Comparison of ENCODE assay signal across 8 cellular contexts in genomic region chr14:45252356-45253069, GRCh38. TPM values are rescaled to one million over a fixed set of nuclear protein-coding genes. Genes with fewer than 3 reads are reported as not detected.
DNase-seq lines count a peak whose midpoint lies in the region; ATAC-seq, FAIRE-seq and TF ChIP-seq lines count a peak whose summit lies in the region.

No MANE protein-coding gene starts in this region.

- no peaks in the 10 kb centered on the region for H3K27me3 ChIP-seq in CD8-positive, alpha-beta T cell (ENCODE audit: insufficient read depth, low read length)
- H3K27me3 ChIP-seq in iPS DF 6.9 (ENCODE audit: control insufficient read depth, insufficient read depth, low read length): no peaks in the 10 kb centered on the region

- no peaks in the 10 kb centered on the region for H3K36me3 ChIP-seq in CD8-positive, alpha-beta T cell (ENCODE audit: insufficient read depth, low read length)
- H3K36me3 ChIP-seq in KOPT-K1 (ENCODE audit: insufficient read depth, low read length) (no peaks in the 10 kb centered on the region), iPS DF 6.9 (ENCODE audit: control insufficient read depth, insufficient read depth, low read length) (no peaks in the 10 kb centered on the region)

- H3K36me3 Mint-ChIP-seq in CD8-positive, alpha-beta T cell: peaks cover 5% of the 10 kb centered on the region
- peaks cover 4 to 6% of the 10 kb centered on the region in 2 donors for H3K36me3 Mint-ChIP-seq in activated T-cell treated with anti-CD3 and anti-CD28 coated beads, Interleukin-2, amount 50 U/mL, for 72 hours (ENCODE audit: insufficient read depth in 2 of 2)

- H3K4me3 Mint-ChIP-seq in CD8-positive, alpha-beta T cell: peak overlapping the region; percentile 94
- H3K4me3 Mint-ChIP-seq in activated T-cell treated with anti-CD3 and anti-CD28 coated beads, Interleukin-2, amount 50 U/mL, for 72 hours: peak overlapping the region; percentile 90 to 95

- peak overlapping the region; percentile 96 for H3K27ac Mint-ChIP-seq in CD8-positive, alpha-beta T cell
- H3K27ac Mint-ChIP-seq in activated T-cell treated with anti-CD3 and anti-CD28 coated beads, Interleukin-2, amount 50 U/mL, for 72 hours: peak overlapping the region; percentile 74

- peak overlapping the region; percentile 87 for H3K27ac ChIP-seq in CD8-positive, alpha-beta T cell (ENCODE audit: low read depth, low read length)
- H3K27ac ChIP-seq in KOPT-K1 (ENCODE audit: low read depth, low read length, poor library complexity, severe bottlenecking) (peak overlapping the region; percentile 63), iPS DF 6.9 (ENCODE audit: low read length) (no peak overlapping the region)

- peaks cover 20% of the 10 kb centered on the region for H3K4me1 ChIP-seq in CD8-positive, alpha-beta T cell (ENCODE audit: insufficient read depth, low read length)
- peaks cover 2% of the 10 kb centered on the region; the same call in 1 of the 2 replicates for H3K4me1 ChIP-seq in iPS DF 6.9 (ENCODE audit: control insufficient read depth, insufficient read depth, low read length)

- no peak for DNase-seq in CD8-positive, alpha-beta T cell
- DNase-seq in activated T-cell treated with anti-CD3 and anti-CD28 coated beads, Interleukin-2, amount 50 U/mL, for 72 hours: peak; percentile 21 to 24
- DNase-seq in iPS DF 6.9 (ENCODE audit: low read depth, low spot score) (no peak), GM12892 (ENCODE audit: insufficient read length) (no peak)
- DNase-seq in stimulated activated CD4-positive, alpha-beta T cell treated with anti-CD3 and anti-CD28 coated beads, Interleukin-2, amount 100 ng/mL, for 48 hours: peak; percentile 7 to 28

- FAIRE-seq in GM12892 (lab: Jason Lieb, UNC): no peak

- POLR2A ChIA-PET in CD8-positive, alpha-beta T cell (lab: Charles Lee): interaction anchor here (0.9 to 2.8 kb wide), 6 partner anchors 22 to 290 kb away, joined by 3 to 15 read pairs (median 7); partner anchors contain the start of genes FANCM, FKBP3, KLHL28 and TOGARAM1

- peaks cover 8% of the 10 kb centered on the region for H3K9me3 Mint-ChIP-seq in CD8-positive, alpha-beta T cell
- peaks cover 0 to 4% of the 10 kb centered on the region in 2 donors for H3K9me3 Mint-ChIP-seq in activated T-cell treated with anti-CD3 and anti-CD28 coated beads, Interleukin-2, amount 50 U/mL, for 72 hours

- CTCF ChIA-PET in CD8-positive, alpha-beta T cell (lab: Charles Lee): interaction anchor here (1.0 to 2.2 kb wide), 6 partner anchors 14 to 355 kb away, joined by 3 to 11 read pairs (median 6); partner anchors contain the start of genes FKBP3, KLHL28 and TOGARAM1

- intact Hi-C loops in CD8-positive, alpha-beta T cell (cut with DNase I, micrococcal nuclease): loop anchor here (1.0 to 5.0 kb wide), 10 partner anchors 16 to 356 kb away; partner anchors contain the start of genes PRPF39 (in 2 of the 2), TOGARAM1 (in 2 of the 2) and FKBP3 (in 1 of the 2)

- no peak for TF ChIP-seq POLR2A in GM12892 (IDR thresholded peaks at IDR 0.05; ENCODE audit: low read depth, low read length)

- H3K4me3 ChIP-seq in CD8-positive, alpha-beta T cell (ENCODE audit: low read depth, low read length): peak overlapping the region; percentile 66
- peak overlapping the region; percentile 88 for H3K4me3 ChIP-seq in iPS DF 6.9 (ENCODE audit: low read length)

- peaks cover 21% of the 10 kb centered on the region for H3K4me1 Mint-ChIP-seq in CD8-positive, alpha-beta T cell (ENCODE audit: low read depth)
- H3K4me1 Mint-ChIP-seq in activated T-cell treated with anti-CD3 and anti-CD28 coated beads, Interleukin-2, amount 50 U/mL, for 72 hours (ENCODE audit: low read depth): peaks cover 22% of the 10 kb centered on the region

- H3K9me3 ChIP-seq in CD8-positive, alpha-beta T cell (ENCODE audit: low read length): no peaks in the 10 kb centered on the region
- H3K9me3 ChIP-seq in KOPT-K1 (ENCODE audit: insufficient read depth, low read length, poor library complexity, severe bottlenecking) (peaks cover under 1% of the 10 kb centered on the region), iPS DF 6.9 (ENCODE audit: control insufficient read depth, insufficient read depth, low read length) (no peaks in the 10 kb centered on the region)

- TF ChIP-seq CTCF in CD8-positive, alpha-beta T cell (IDR thresholded peaks at IDR 0.05): no peak

- no peaks in the 10 kb centered on the region for H3K27me3 Mint-ChIP-seq in CD8-positive, alpha-beta T cell (ENCODE audit: low read depth)
- H3K27me3 Mint-ChIP-seq in activated T-cell treated with anti-CD3 and anti-CD28 coated beads, Interleukin-2, amount 50 U/mL, for 72 hours (ENCODE audit: low read depth): no peaks in the 10 kb centered on the region

- WGBS in iPS DF 6.9 (ENCODE audit: insufficient coverage, insufficient read length): no CpG with 5 or more reads among the region's 26 CpGs

- no peak for ATAC-seq in CD8-positive, alpha-beta T cell
- no peak for ATAC-seq in activated T-cell treated with anti-CD3 and anti-CD28 coated beads, Interleukin-2, amount 50 U/mL, for 72 hours (replicated peaks in 1 of 2)
- no peak for ATAC-seq in GM19452 (IDR thresholded peaks at IDR 0.05; ENCODE audit: unreplicated experiment)
- no peak for ATAC-seq in HG02852 (IDR thresholded peaks at IDR 0.05; ENCODE audit: unreplicated experiment)

RNA-seq across cellular contexts. Expression of gene MIS18BP1, which starts 0.5 kb away (rescaled TPM):
- 10 to 100 TPM; 19.9 to 20.9 TPM for total RNA-seq in CD8-positive, alpha-beta T cell
- 10 to 100 TPM; 70.9 to 76.5 TPM for total RNA-seq in activated T-cell treated with anti-CD3 and anti-CD28 coated beads, Interleukin-2, amount 50 U/mL, for 72 hours
- polyA plus RNA-seq in GM12892 (2012; ENCODE audit: missing spikeins): 36.6 TPM

Comparison
In these comparisons a context has a peak if more than half of its experiments do, and no peak if none do; other contexts are left out.
1. DNase-seq: peak in activated T-cell treated with anti-CD3 and anti-CD28 coated beads, Interleukin-2, amount 50 U/mL, for 72 hours (2 of 2) and stimulated activated CD4-positive, alpha-beta T cell treated with anti-CD3 and anti-CD28 coated beads, Interleukin-2, amount 100 ng/mL, for 48 hours (2 of 2); none in CD8-positive, alpha-beta T cell (0 of 7), iPS DF 6.9 (single experiment) and GM12892 (single experiment).